17 cellular contexts compared by ENCODE assay signal in the genomic region with DNA sequence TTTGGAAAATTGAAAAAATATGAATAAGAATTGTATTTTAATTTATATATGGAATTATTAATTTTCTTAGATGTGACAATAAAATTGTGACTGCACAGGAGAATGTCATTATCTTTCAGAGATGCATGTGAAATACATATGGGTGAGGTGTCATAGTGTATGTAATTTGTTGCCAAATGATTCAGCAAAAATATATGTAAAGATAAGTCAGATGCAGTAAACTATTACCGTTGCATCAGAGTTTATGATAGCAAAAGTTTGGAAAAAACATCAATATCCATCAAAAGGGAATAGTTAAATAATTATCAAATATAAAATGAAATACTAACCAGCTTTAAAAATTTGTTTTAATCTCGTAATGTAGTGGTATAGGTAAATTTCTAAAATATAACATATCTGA. TPM values are rescaled to one million over a fixed set of nuclear protein-coding genes. Genes with fewer than 3 reads are reported as not detected.
A peak's percentile ranks its signal among the peaks of the same experiment; 100 is the strongest.
DNase-seq lines count a peak whose midpoint lies in the region; ATAC-seq, FAIRE-seq and TF ChIP-seq lines count a peak whose summit lies in the region.
"Had no signal": no experiment of that assay in that cellular context is flagged by ENCODE, and none has a peak within 500 bp of the region (broad histone marks: within the 10 kb centered on the region; RNA-seq: fewer than 3 reads in every experiment).

No MANE protein-coding gene starts in this region.

- H3K9me1 ChIP-seq in keratinocyte (ENCODE audit: control insufficient read depth, extremely low read depth, insufficient read depth, low read length) = no peaks in the 10 kb centered on the region

- no peaks in the 10 kb centered on the region for H3K36me3 ChIP-seq in keratinocyte (ENCODE audit: control insufficient read depth in 2 of 2, extremely low read depth in 1 of 2, insufficient read depth in 2 of 2, low read length in 2 of 2)

- no peak for TF ChIP-seq CTCF in RWPE1 (conservative IDR thresholded peaks at IDR 0.05; ENCODE audit: low read depth)
- TF ChIP-seq CTCF in keratinocyte (optimal IDR thresholded peaks at IDR 0.05 in 1 of 3, IDR thresholded peaks at IDR 0.05 in 1 of 3, conservative IDR thresholded peaks at IDR 0.05 in 1 of 3; ENCODE audit: extremely low read depth in 1 of 3, insufficient read depth in 2 of 3, low read length in 3 of 3) = no peak

- no peak overlapping the region for H2AFZ ChIP-seq in keratinocyte (ENCODE audit: control insufficient read depth, low read length)

- dilution Hi-C loops in keratinocyte (cut with MboI; ENCODE audit: extremely low pct_ligation_motif_present, low sequenced_read_pairs) = no loop called here

- CTCF ChIA-PET in RWPE1 (lab: Yijun Ruan, JAX) = no interaction called here

- peak overlapping the region; percentile 58 for H3K27ac ChIP-seq in RWPE1
- peak overlapping the region; percentile 37 for H3K27ac ChIP-seq in keratinocyte (ENCODE audit: control insufficient read depth, insufficient read depth, low read length)

- ATAC-seq in GM18907 (IDR thresholded peaks at IDR 0.05; ENCODE audit: unreplicated experiment) = no peak
- ATAC-seq in HG02798 (IDR thresholded peaks at IDR 0.05; ENCODE audit: poor library complexity, unreplicated experiment) = no peak

- no peak overlapping the region for H3K4me3 ChIP-seq in keratinocyte (ENCODE audit: control insufficient read depth in 2 of 3, extremely low read depth in 1 of 3, insufficient read depth in 2 of 3, low read depth in 1 of 3, low read length in 3 of 3)

- peaks cover 4% of the 10 kb centered on the region for H3K4me1 ChIP-seq in keratinocyte (ENCODE audit: control insufficient read depth, extremely low read depth, insufficient read depth, low read length)

- no peaks in the 10 kb centered on the region for H4K20me1 ChIP-seq in keratinocyte (ENCODE audit: control insufficient read depth, extremely low read depth, insufficient read depth, low read length)

- FAIRE-seq in keratinocyte (lab: Jason Lieb, UNC) = no peak
- FAIRE-seq: GM12891, H1 had no signal

- H3K27me3 ChIP-seq in keratinocyte (ENCODE audit: control insufficient read depth, extremely low read depth, insufficient read depth, low read length) = no peaks in the 10 kb centered on the region

- POLR2A ChIA-PET in RWPE1 (lab: Yijun Ruan, JAX; ENCODE audit: low non-redundant PET) = no interaction called here

- no peak overlapping the region for H3K4me2 ChIP-seq in keratinocyte (ENCODE audit: control insufficient read depth, extremely low read depth, insufficient read depth, low read depth, low read length)

- H3K79me2 ChIP-seq in keratinocyte (ENCODE audit: control insufficient read depth, insufficient read depth, low read length) = no peaks in the 10 kb centered on the region

- peak; percentile 49 for DNase-seq in EL
- peak; percentile 27 for DNase-seq in NCI-H226
- peak; percentile 14 for DNase-seq in RWPE1 (ENCODE audit: low spot score)
- no peak for DNase-seq in keratinocyte (ENCODE audit: low read depth, low spot score)
- DNase-seq in HK-2 (ENCODE audit: unreplicated experiment) = no peak
- no peak for DNase-seq in D341Med (ENCODE audit: low spot score)
- DNase-seq: CD4-positive, CD25-positive, alpha-beta regulatory T cell; DMS 273 treated with DMSO at 0.1 percent for 48 hours; DMS79 treated with DMSO at 0.1 percent for 48 hours; NCI-H187; NCI-H446 treated with DMSO at 0.1 percent for 48 hours; NCI-H82; RPMI8226 had no signal

- no peaks in the 10 kb centered on the region for H3K9me3 ChIP-seq in keratinocyte (ENCODE audit: control insufficient read depth, low read depth, low read length)

- no peak overlapping the region for H3K9ac ChIP-seq in keratinocyte (ENCODE audit: control insufficient read depth, extremely low read depth, insufficient read depth, low read length)

RNA-seq across cellular contexts. Expression of a gene that starts 10.4 kb away (rescaled TPM):
- polyA plus RNA-seq in keratinocyte = 4.0 to 8.4 TPM (median 6.0 TPM) in 3 replicates
- 10.3 TPM for polyA plus RNA-seq in keratinocyte (2011; ENCODE audit: low read depth)
- polyA plus RNA-seq in keratinocyte (2011; cell fraction: cytosol; rRNA removed) = 1.6 and 4.4 TPM in 2 replicates
- polyA plus RNA-seq in keratinocyte (2011; cell fraction: nucleus; rRNA removed) = 8.3 and 13.8 TPM in 2 replicates
- polyA plus RNA-seq in keratinocyte (2012; ENCODE audit: low replicate concordance) = 6.0 and 11.5 TPM in 2 replicates
- 7.1 to 14.6 TPM (median 11.7 TPM) in 3 replicates for polyA minus RNA-seq in keratinocyte
- 4.8 TPM for polyA minus RNA-seq in keratinocyte (2011; cell fraction: cytosol; rRNA and poly(A)+ RNA removed)
- polyA minus RNA-seq in keratinocyte (2011; cell fraction: nucleus; rRNA and poly(A)+ RNA removed) = 18.3 and 27.8 TPM in 2 replicates

Comparison
In these comparisons a context has a peak if more than half of its experiments do, and no peak if none do; other contexts are left out.
1. DNase-seq: peak in EL (single experiment), NCI-H226 (single experiment) and RWPE1 (single experiment); none in keratinocyte (single experiment), HK-2 (single experiment) and D341Med (single experiment).